ENCODE assay signal across 8 cellular contexts in the genomic region with DNA sequence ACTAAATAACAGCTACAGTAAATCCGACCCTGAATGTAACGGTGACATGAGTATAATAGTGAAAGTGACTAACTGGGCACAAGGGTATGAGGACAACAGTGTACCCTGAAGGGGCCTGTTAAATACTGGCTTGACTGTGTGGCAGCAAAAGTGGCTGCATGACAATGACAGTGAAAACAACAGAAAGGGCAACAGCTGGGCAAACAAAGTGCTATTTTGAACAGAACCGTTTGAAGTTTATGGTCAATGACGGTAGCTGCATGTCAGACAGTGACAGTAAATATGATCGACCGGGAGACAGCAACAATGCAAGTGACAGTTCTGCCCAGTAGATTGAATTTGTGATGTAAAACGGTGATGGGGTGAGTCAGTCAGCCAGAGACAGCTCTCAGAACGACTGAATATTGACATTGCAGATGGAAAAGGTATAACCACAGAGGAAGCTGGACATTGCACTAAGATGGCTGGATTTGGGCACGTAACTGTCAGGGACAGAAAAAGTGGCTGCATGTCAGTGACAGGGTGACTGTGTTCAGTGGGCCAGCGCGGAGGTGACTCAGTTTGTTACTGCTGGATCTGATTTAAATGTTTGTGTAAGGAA. TPM values are rescaled to one million over a fixed set of nuclear protein-coding genes. Genes with fewer than 3 reads are reported as not detected.
DNase-seq lines count a peak whose midpoint lies in the region; ATAC-seq and TF ChIP-seq lines count a peak whose summit lies in the region.

No MANE protein-coding gene starts in this region.

- in situ Hi-C loops in ACHN (cut with HindIII; ENCODE audit: low pct_ligation_motif_present, low pct_unique_long_range_greater_than_20kb, low sequenced_read_pairs) = no loop called here

- POLR2A ChIA-PET in RWPE1 (lab: Yijun Ruan, JAX; ENCODE audit: low non-redundant PET) = no interaction called here

- H3K4me1 Mint-ChIP-seq in glutamatergic neuron (ENCODE audit: low read depth, unreplicated experiment) = peaks cover 30% of the 10 kb centered on the region

- H3K36me3 ChIP-seq in heart right ventricle (no peaks in the 10 kb centered on the region), thoracic aorta (no peaks in the 10 kb centered on the region)

- CTCF ChIA-PET in RWPE1 (lab: Yijun Ruan, JAX) = no interaction called here

- H3K9me3 Mint-ChIP-seq in glutamatergic neuron (ENCODE audit: unreplicated experiment) = peaks cover 4% of the 10 kb centered on the region

- TF ChIP-seq CTCF in heart right ventricle (IDR thresholded peaks at IDR 0.05) = no peak
- no peak for TF ChIP-seq CTCF in RWPE1 (conservative IDR thresholded peaks at IDR 0.05; ENCODE audit: low read depth)
- no peak for TF ChIP-seq CTCF in glutamatergic neuron (IDR thresholded peaks at IDR 0.05; ENCODE audit: partially characterized antibody, unreplicated experiment)
- TF ChIP-seq CTCF in thoracic aorta (IDR thresholded peaks at IDR 0.05) = no peak

- H3K36me3 Mint-ChIP-seq in glutamatergic neuron (ENCODE audit: unreplicated experiment) = no peaks in the 10 kb centered on the region

- H3K4me3 Mint-ChIP-seq in glutamatergic neuron (ENCODE audit: unreplicated experiment) = peak overlapping the region; percentile 73

- ATAC-seq in heart right ventricle (no peak), Right ventricle myocardium inferior (no peak), thoracic aorta (ENCODE audit: insufficient number of reproducible peaks, low FRiP score, low read depth) (no peak), HG03378 (IDR thresholded peaks at IDR 0.05; ENCODE audit: unreplicated experiment) (no peak)

- peaks cover 6% of the 10 kb centered on the region for H3K27me3 Mint-ChIP-seq in glutamatergic neuron (ENCODE audit: unreplicated experiment)

- peak overlapping the region; percentile 80 for H3K27ac Mint-ChIP-seq in glutamatergic neuron (ENCODE audit: unreplicated experiment)

- no peak overlapping the region for H3K4me3 ChIP-seq in heart right ventricle
- no peak overlapping the region for H3K4me3 ChIP-seq in thoracic aorta

- peaks cover 3 to 56% (median 37%) of the 10 kb centered on the region in 9 donors for H3K4me1 ChIP-seq in heart right ventricle
- H3K4me1 ChIP-seq in thoracic aorta (ENCODE audit: control insufficient read depth in 1 of 2, low read depth in 2 of 2) = peaks cover 21 to 60% of the 10 kb centered on the region in 2 donors

- DNase-seq in heart right ventricle = no peak
- no peak for DNase-seq in Right ventricle myocardium inferior (ENCODE audit: missing footprints)
- DNase-seq in RWPE1 (ENCODE audit: low spot score) = no peak
- DNase-seq in glutamatergic neuron = no peak
- no peak for DNase-seq in thoracic aorta (ENCODE audit: low spot score)
- no peak for DNase-seq in ACHN
- no peak for DNase-seq in hypothalamus (lab: John Stamatoyannopoulos, UW)

- WGBS in heart right ventricle, 2 donors = 80 to 81% methylated on average over 11 of the region's 11 CpGs

- H3K27ac ChIP-seq in heart right ventricle (peak overlapping the region in 7 of 10 donors; percentile 96 to 99 (median 97)), RWPE1 (peak overlapping the region; percentile 87), thoracic aorta (peak overlapping the region; percentile 86 to 92)

- H3K9me3 ChIP-seq in heart right ventricle (no peaks in the 10 kb centered on the region), thoracic aorta (no peaks in the 10 kb centered on the region)

- intact Hi-C loops in heart right ventricle (cut with DNase I) = loop anchor here in 1 of 10 donors (5.0 kb wide), 1 partner anchor 42 kb away; no protein-coding TSS in a partner anchor
- intact Hi-C loops in Right ventricle myocardium inferior (cut with DNase I) = loop anchor here (5.0 kb wide), 1 partner anchor 37 kb away; no protein-coding TSS in a partner anchor

- H3K27me3 ChIP-seq in heart right ventricle = no peaks in the 10 kb centered on the region
- H3K27me3 ChIP-seq in thoracic aorta (replicated peaks; ENCODE audit: insufficient read depth) = no peaks in the 10 kb centered on the region

RNA-seq across cellular contexts. Expression of a gene that starts 1.1 kb away (rescaled TPM):
- total RNA-seq in heart right ventricle (10 to 100 TPM in 9 of 10 donors, 1 to 10 TPM in 1; 8.5 to 18.2 (median 14.2) TPM), Right ventricle myocardium inferior (17.9 TPM), glutamatergic neuron (ENCODE audit: unreplicated experiment) (25.7 TPM), thoracic aorta (10 to 100 TPM; 30.4 to 36.4 TPM)
- polyA plus RNA-seq in heart right ventricle = 1 to 10 TPM; 3.2 to 6.4 TPM
